ENCODE assay signal across 16 cellular contexts in the genomic region with DNA sequence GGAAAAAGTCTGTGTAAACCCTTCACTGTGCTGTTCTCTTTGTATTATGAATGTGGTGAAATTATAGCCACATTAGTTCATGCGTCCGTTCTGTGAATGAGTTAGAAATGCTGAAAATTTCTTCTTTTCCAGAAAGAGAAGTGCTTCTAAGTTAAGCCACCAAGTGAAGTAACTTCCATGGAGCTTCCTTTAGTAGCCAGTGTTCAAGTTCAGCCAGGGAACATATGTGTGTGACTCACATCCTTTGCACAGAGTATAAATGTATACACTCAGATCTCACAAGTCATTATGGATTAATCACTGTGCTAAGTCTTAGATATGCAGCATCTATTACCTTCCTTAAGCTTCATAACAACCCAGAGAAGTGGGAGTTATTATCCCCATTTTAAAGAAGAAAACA. TPM values are rescaled to one million over a fixed set of nuclear protein-coding genes. Genes with fewer than 3 reads are reported as not detected.
A peak's percentile ranks its signal among the peaks of the same experiment; 100 is the strongest.
DNase-seq lines count a peak whose midpoint lies in the region; ATAC-seq, FAIRE-seq and TF ChIP-seq lines count a peak whose summit lies in the region.
"Had no signal": no experiment of that assay in that cellular context is flagged by ENCODE, and none has a peak within 500 bp of the region (broad histone marks: within the 10 kb centered on the region; RNA-seq: fewer than 3 reads in every experiment).

No MANE protein-coding gene starts in this region.

- FAIRE-seq in HTR-8/SVneo (lab: Jason Lieb, UNC): peak; percentile 77
- FAIRE-seq: G401.6 had no signal

- H3K4me3 ChIP-seq in AG04449 (ENCODE audit: low read depth, low read length): no peak overlapping the region
- no peak overlapping the region for H3K4me3 ChIP-seq in foreskin fibroblast (ENCODE audit: low read depth in 1 of 2, low read length in 2 of 2)
- H3K4me3 ChIP-seq: gastrocnemius medialis, vagina had no signal

- H3K9me3 ChIP-seq in T-helper 17 cell (ENCODE audit: control insufficient read depth, low read length, poor library complexity, severe bottlenecking): no peaks in the 10 kb centered on the region
- H3K9me3 ChIP-seq: gastrocnemius medialis, vagina had no signal

- POLR2A ChIA-PET in AG04449 (lab: Yijun Ruan, JAX): no interaction called here

- H3K4me3 Mint-ChIP-seq in T-helper 17 cell: no peak overlapping the region
- H3K4me3 Mint-ChIP-seq: nephron had no signal

- peak; percentile 48 for ATAC-seq in T-helper 17 cell
- ATAC-seq in HG03108 (IDR thresholded peaks at IDR 0.05; ENCODE audit: unreplicated experiment): no peak
- ATAC-seq in HG03280 (IDR thresholded peaks at IDR 0.05; ENCODE audit: unreplicated experiment): no peak
- no peak for ATAC-seq in GM21576 (IDR thresholded peaks at IDR 0.05; ENCODE audit: unreplicated experiment)
- ATAC-seq in GM18505 (IDR thresholded peaks at IDR 0.05; ENCODE audit: unreplicated experiment): no peak
- ATAC-seq: gastrocnemius medialis had no signal

- no peak for TF ChIP-seq CTCF in AG04449 (IDR thresholded peaks at IDR 0.05; ENCODE audit: insufficient read depth, low read length, missing control alignments)
- TF ChIP-seq CTCF in foreskin fibroblast (IDR thresholded peaks at IDR 0.05; ENCODE audit: low read depth, low read length): no peak

- CTCF ChIA-PET in AG04449 (lab: Yijun Ruan, JAX): interaction anchor here (0.9 to 1.3 kb wide), 2 partner anchors 10 to 11 kb away, joined by 3 to 4 read pairs; no protein-coding TSS in a partner anchor

- H3K36me3 Mint-ChIP-seq in T-helper 17 cell (ENCODE audit: low read depth): no peaks in the 10 kb centered on the region

- TF ChIP-seq POLR2A in GM18505 (IDR thresholded peaks at IDR 0.05; ENCODE audit: borderline replicate concordance, extremely low read depth, insufficient read depth, insufficient read length): no peak

- H3K4me1 Mint-ChIP-seq in T-helper 17 cell: no peaks in the 10 kb centered on the region
- H3K4me1 Mint-ChIP-seq: nephron had no signal

- DNase-seq in AG04449 (ENCODE audit: low read depth, low spot score) (peak; percentile 52), HTR-8/SVneo (ENCODE audit: insufficient read length, low spot score) (no peak), T-helper 17 cell (no peak), foreskin fibroblast (peak; percentile 78 to 86)
- DNase-seq: activated CD4-positive, alpha-beta T cell treated with anti-CD3 and anti-CD28 coated beads, Interleukin-2, amount 50 U/mL, for 1 hour; gastrocnemius medialis; NCI-H1092 treated with DMSO at 0.1 percent for 48 hours; NCI-H774 had no signal

- no peak overlapping the region for H3K27ac Mint-ChIP-seq in T-helper 17 cell
- H3K27ac Mint-ChIP-seq: activated T-helper 2 cell treated with anti-CD3 and anti-CD28 coated beads, Interferon-gamma antibody, Interleukin-2, Interleukin-4, amounts not matched to agents 10 μg/mL and 5 μg/mL and 100 μg/mL, durations not matched to agents 14 hours and 24 hours and 36 hours; nephron had no signal

- H3K27me3 Mint-ChIP-seq in T-helper 17 cell: no peaks in the 10 kb centered on the region

RNA-seq across cellular contexts. Expression of a gene that starts 3.1 kb away (rescaled TPM):
- not detected for total RNA-seq in T-helper 17 cell
- total RNA-seq: activated T-helper 2 cell treated with anti-CD3 and anti-CD28 coated beads, Interferon-gamma antibody, Interleukin-2, Interleukin-4, amounts not matched to agents 10 μg/mL and 5 μg/mL and 100 μg/mL, durations not matched to agents 14 hours and 24 hours and 36 hours; vagina had no signal

RNA-seq across cellular contexts. Expression of a gene that starts 22.3 kb away (rescaled TPM):
- not detected for total RNA-seq in T-helper 17 cell
- total RNA-seq: activated T-helper 2 cell treated with anti-CD3 and anti-CD28 coated beads, Interferon-gamma antibody, Interleukin-2, Interleukin-4, amounts not matched to agents 10 μg/mL and 5 μg/mL and 100 μg/mL, durations not matched to agents 14 hours and 24 hours and 36 hours; gastrocnemius medialis; vagina had no signal

RNA-seq across cellular contexts. Expression of a gene that starts 52.5 kb away (rescaled TPM):
- total RNA-seq in T-helper 17 cell: not detected
- total RNA-seq: activated T-helper 2 cell treated with anti-CD3 and anti-CD28 coated beads, Interferon-gamma antibody, Interleukin-2, Interleukin-4, amounts not matched to agents 10 μg/mL and 5 μg/mL and 100 μg/mL, durations not matched to agents 14 hours and 24 hours and 36 hours; gastrocnemius medialis; vagina had no signal

Comparison
In these comparisons a context has a peak if more than half of its experiments do, and no peak if none do; other contexts are left out.
1. DNase-seq: peak in AG04449 (single experiment) and foreskin fibroblast (2 of 2); none in HTR-8/SVneo (single experiment) and T-helper 17 cell (0 of 3).